ENCODE assay signal across 21 cellular contexts in genomic region chr5:142156839-142157463, GRCh38. TPM values are rescaled to one million over a fixed set of nuclear protein-coding genes. Genes with fewer than 3 reads are reported as not detected.
A peak's percentile ranks its signal among the peaks of the same experiment; 100 is the strongest.
DNase-seq lines count a peak whose midpoint lies in the region; ATAC-seq and TF ChIP-seq lines count a peak whose summit lies in the region.
"Had no signal": no experiment of that assay in that cellular context is flagged by ENCODE, and none has a peak within 500 bp of the region (broad histone marks: within the 10 kb centered on the region; RNA-seq: fewer than 3 reads in every experiment).

No MANE protein-coding gene starts in this region.

- DNase-seq in Right ventricle myocardium superior (no peak), Right ventricle myocardium inferior (ENCODE audit: missing footprints) (no peak), iPS DF 19.7 (ENCODE audit: low read depth, low spot score) (peak; percentile 73), Peyer's patch (no peak), HCEC 1CT (no peak), endothelial cell (ENCODE audit: low spot score) (no peak), AG20443 (ENCODE audit: low spot score) (no peak)
- no peak for DNase-seq in activated naive CD8-positive, alpha-beta T cell treated with anti-CD3 and anti-CD28 coated beads, Interleukin-2, amount 50 U/mL, for 24 hours
- DNase-seq: ACHN; activated CD4-positive, CD25-positive, alpha-beta regulatory T cell treated with anti-CD3 and anti-CD28 coated beads, Interleukin-2, amount 50 U/mL, for 72 hours; brain microvascular endothelial cell; CD4-positive, alpha-beta memory T cell; DND-41; dorsolateral prefrontal cortex; midbrain; NCI-H187 treated with DMSO at 0.1 percent for 48 hours; stimulated activated naive CD4-positive, alpha-beta T cell treated with Interleukin-2 at 50 U/mL for 16 hours; T-helper 9 cell; upper lobe of left lung had no signal

- no peak for TF ChIP-seq POLR2A in Peyer's patch (IDR thresholded peaks at IDR 0.05)

- H3K4me1 Mint-ChIP-seq in activated naive CD8-positive, alpha-beta T cell treated with anti-CD3 and anti-CD28 coated beads, Interleukin-2, amount 50 U/mL, for 24 hours, result peaks cover 13% of the 10 kb centered on the region
- peaks cover 35% of the 10 kb centered on the region for H3K4me1 Mint-ChIP-seq in endothelial cell (ENCODE audit: unreplicated experiment)
- H3K4me1 Mint-ChIP-seq: IgD-negative memory B cell had no signal

- ATAC-seq in Right ventricle myocardium superior (ENCODE audit: poor library complexity) (peak; percentile 62), Right ventricle myocardium inferior (no peak)
- no peak for ATAC-seq in activated naive CD8-positive, alpha-beta T cell treated with anti-CD3 and anti-CD28 coated beads, Interleukin-2, amount 50 U/mL, for 24 hours
- ATAC-seq: esophagus mucosa had no signal

- no peaks in the 10 kb centered on the region for H3K9me3 ChIP-seq in Peyer's patch
- H3K9me3 ChIP-seq: upper lobe of left lung had no signal

- H3K27me3 Mint-ChIP-seq in activated naive CD8-positive, alpha-beta T cell treated with anti-CD3 and anti-CD28 coated beads, Interleukin-2, amount 50 U/mL, for 24 hours, result no peaks in the 10 kb centered on the region
- peaks cover 2% of the 10 kb centered on the region for H3K27me3 Mint-ChIP-seq in endothelial cell (ENCODE audit: unreplicated experiment)
- H3K27me3 Mint-ChIP-seq: CD4-positive, alpha-beta memory T cell; IgD-negative memory B cell had no signal

- no peaks in the 10 kb centered on the region for H3K27me3 ChIP-seq in Peyer's patch
- H3K27me3 ChIP-seq: brain microvascular endothelial cell, dorsolateral prefrontal cortex, upper lobe of left lung had no signal

- no peak overlapping the region for H3K27ac ChIP-seq in Peyer's patch
- H3K27ac ChIP-seq: brain microvascular endothelial cell, upper lobe of left lung had no signal

- H3K4me1 ChIP-seq in Peyer's patch, result no peaks in the 10 kb centered on the region

- H3K9me3 Mint-ChIP-seq in activated naive CD8-positive, alpha-beta T cell treated with anti-CD3 and anti-CD28 coated beads, Interleukin-2, amount 50 U/mL, for 24 hours, result no peaks in the 10 kb centered on the region
- no peaks in the 10 kb centered on the region for H3K9me3 Mint-ChIP-seq in endothelial cell (ENCODE audit: unreplicated experiment)
- H3K9me3 Mint-ChIP-seq: CD4-positive, alpha-beta memory T cell; IgD-negative memory B cell had no signal

- TF ChIP-seq CTCF in Peyer's patch (IDR thresholded peaks at IDR 0.05) (no peak), endothelial cell (IDR thresholded peaks at IDR 0.05; ENCODE audit: unreplicated experiment) (no peak)

- H3K36me3 ChIP-seq in Peyer's patch, result no peaks in the 10 kb centered on the region
- H3K36me3 ChIP-seq: brain microvascular endothelial cell had no signal

- H3K27ac Mint-ChIP-seq in activated naive CD8-positive, alpha-beta T cell treated with anti-CD3 and anti-CD28 coated beads, Interleukin-2, amount 50 U/mL, for 24 hours, result peak overlapping the region; percentile 22
- H3K27ac Mint-ChIP-seq in endothelial cell (ENCODE audit: unreplicated experiment), result no peak overlapping the region
- H3K27ac Mint-ChIP-seq: IgD-negative memory B cell had no signal

- intact Hi-C loops in Right ventricle myocardium superior (cut with DNase I), result loop anchor here (10.0 kb wide), 1 partner anchor 158 kb away; no protein-coding TSS in a partner anchor
- intact Hi-C loops in Right ventricle myocardium inferior (cut with DNase I), result loop anchor here (10.0 kb wide), 2 partner anchors 128 to 198 kb away; no protein-coding TSS in a partner anchor

- H3K4me3 Mint-ChIP-seq in activated naive CD8-positive, alpha-beta T cell treated with anti-CD3 and anti-CD28 coated beads, Interleukin-2, amount 50 U/mL, for 24 hours, result no peak overlapping the region
- H3K4me3 Mint-ChIP-seq in endothelial cell (ENCODE audit: unreplicated experiment), result no peak overlapping the region
- H3K4me3 Mint-ChIP-seq: CD4-positive, alpha-beta memory T cell; IgD-negative memory B cell had no signal

- H3K4me3 ChIP-seq in Peyer's patch, result no peak overlapping the region
- H3K4me3 ChIP-seq: dorsolateral prefrontal cortex, upper lobe of left lung had no signal

- H3K36me3 Mint-ChIP-seq in activated naive CD8-positive, alpha-beta T cell treated with anti-CD3 and anti-CD28 coated beads, Interleukin-2, amount 50 U/mL, for 24 hours (ENCODE audit: low read depth), result peaks cover 23% of the 10 kb centered on the region
- no peaks in the 10 kb centered on the region for H3K36me3 Mint-ChIP-seq in endothelial cell (ENCODE audit: low read depth, unreplicated experiment)
- H3K36me3 Mint-ChIP-seq: IgD-negative memory B cell had no signal

RNA-seq across cellular contexts. Expression of gene NDFIP1, which starts 48.4 kb away (rescaled TPM):
- total RNA-seq in Right ventricle myocardium superior (50.7 TPM), Right ventricle myocardium inferior (51.9 TPM), Peyer's patch (100 to 1,000 TPM in 2 of 4 donors, 10 to 100 TPM in 2; 30.5 to 112 (median 93.0) TPM), endothelial cell (ENCODE audit: unreplicated experiment) (34.8 TPM)
